ENCODE assay signal across 34 cellular contexts in the genomic region with DNA sequence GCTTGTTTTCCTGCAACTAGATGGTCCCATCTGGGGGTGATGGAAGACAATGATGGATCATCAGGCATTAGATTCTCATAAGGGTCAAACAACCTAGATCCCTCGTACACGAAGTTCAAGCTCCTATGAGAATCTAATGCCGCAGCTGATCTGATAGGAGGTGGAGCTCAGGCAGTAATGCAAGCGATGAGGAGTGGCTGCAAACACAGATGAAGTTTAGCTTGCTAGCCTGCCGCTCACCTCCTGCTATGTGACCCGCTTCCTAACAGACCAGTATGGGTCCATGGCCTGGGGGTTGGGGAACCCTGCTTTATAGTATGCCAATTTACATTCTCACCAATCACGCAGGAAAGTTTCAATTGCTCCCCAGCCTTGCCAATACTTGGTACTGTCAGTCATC.
"Had no signal": no experiment of that assay in that cellular context is flagged by ENCODE, and none has a peak within 500 bp of the region (broad histone marks: within the 10 kb centered on the region; RNA-seq: fewer than 3 reads in every experiment).

No MANE protein-coding gene starts in this region.

- H3K4me3 ChIP-seq: MG63 had no signal

- H3K9me3 ChIP-seq: MG63 had no signal

- H3K36me3 ChIP-seq: MG63 had no signal

- H3K27me3 ChIP-seq: MG63 had no signal

- DNase-seq: Karpas-422, Kasumi-1, MG63, MM.1S, MV-4-11, NCI-H1048, NCI-H1092, NCI-H1092 treated with DMSO at 0.1 percent for 48 hours, NCI-H1105, NCI-H1105 treated with DMSO at 0.1 percent for 48 hours, NCI-H1417, NCI-H1417 treated with DMSO at 0.1 percent for 48 hours, NCI-H1436, NCI-H1436 treated with DMSO at 0.1 percent for 48 hours, NCI-H1694, NCI-H1694 treated with DMSO at 0.1 percent for 48 hours, NCI-H187, NCI-H187 treated with DMSO at 0.1 percent for 48 hours, NCI-H1930, NCI-H2029, NCI-H2029 treated with DMSO at 0.1 percent for 48 hours, NCI-H2081, NCI-H2081 treated with DMSO at 0.1 percent for 48 hours, NCI-H2107, NCI-H2171, NCI-H2171 treated with DMSO at 0.1 percent for 48 hours, NCI-H2227 treated with DMSO at 0.1 percent for 48 hours, NCI-H226, NCI-H345, NCI-H446, NCI-H446 treated with DMSO at 0.1 percent for 48 hours, NCI-H510A, NCI-H510A treated with DMSO at 0.1 percent for 48 hours, NCI-H524 had no signal
